ENCODE assay signal across 26 cellular contexts in genomic region chr1:94989911-94990463, GRCh38.
DNase-seq lines count a peak whose midpoint lies in the region; ATAC-seq and TF ChIP-seq lines count a peak whose summit lies in the region.
"Had no signal": no experiment of that assay in that cellular context is flagged by ENCODE, and none has a peak within 500 bp of the region (broad histone marks: within the 10 kb centered on the region; RNA-seq: fewer than 3 reads in every experiment).

No MANE protein-coding gene starts in this region.

- H4K20me1 ChIP-seq in BLaER1 = no peaks in the 10 kb centered on the region

- ATAC-seq in HG02571 (IDR thresholded peaks at IDR 0.05; ENCODE audit: unreplicated experiment) = no peak
- ATAC-seq: activated naive CD8-positive, alpha-beta T cell treated with anti-CD3 and anti-CD28 coated beads, Interleukin-2, amount 50 U/mL, for 24 hours; foreskin keratinocyte had no signal

- no peak for TF ChIP-seq CTCF in fibroblast of mammary gland (conservative IDR thresholded peaks at IDR 0.05; ENCODE audit: control insufficient read depth, insufficient read depth, low read depth, low read length)

- H3K9me3 ChIP-seq in BLaER1 (no peaks in the 10 kb centered on the region), muscle layer of colon (ENCODE audit: low read length) (no peaks in the 10 kb centered on the region)
- H3K9me3 ChIP-seq: colonic mucosa, pancreas, SK-N-SH, suprapubic skin had no signal

- H3K4me2 ChIP-seq in BLaER1 = peak overlapping the region; percentile 32
- H3K4me2 ChIP-seq: SK-N-SH had no signal

- H3K4me3 ChIP-seq in BLaER1 (no peak overlapping the region), fibroblast of mammary gland (ENCODE audit: control insufficient read depth, low read depth, low read length) (no peak overlapping the region), muscle layer of colon (ENCODE audit: low read depth in 1 of 2, low read length in 2 of 2) (no peak overlapping the region)
- H3K4me3 ChIP-seq: colonic mucosa, pancreas, skin epidermis, suprapubic skin had no signal

- H3K9ac ChIP-seq in BLaER1 = no peak overlapping the region
- no peak overlapping the region for H3K9ac ChIP-seq in muscle layer of colon (ENCODE audit: low read length)
- H3K9ac ChIP-seq: SK-N-SH had no signal

- H3K27ac ChIP-seq in BLaER1 (no peak overlapping the region; the same call in 1 of the 2 replicates), muscle layer of colon (ENCODE audit: low read depth, low read length) (peak overlapping the region; percentile 0)
- H3K27ac ChIP-seq: C4-2B, colonic mucosa, foreskin keratinocyte, RWPE1, skin epidermis, suprapubic skin had no signal

- H3K4me1 ChIP-seq in BLaER1 (peaks cover 27% of the 10 kb centered on the region), muscle layer of colon (ENCODE audit: insufficient read depth, low read length) (no peaks in the 10 kb centered on the region)
- H3K4me1 ChIP-seq: colonic mucosa had no signal

- DNase-seq in fibroblast of mammary gland (ENCODE audit: low read depth) (peak; percentile 73), NCI-H510A (lab: John Stamatoyannopoulos, UW) (no peak), NCI-H2196 treated with DMSO at 0.1 percent for 48 hours (lab: John Stamatoyannopoulos, UW; ENCODE audit: unreplicated experiment) (no peak), NCI-H2029 treated with DMSO at 0.1 percent for 48 hours (lab: John Stamatoyannopoulos, UW) (no peak)
- DNase-seq: activated CD4-positive, alpha-beta T cell treated with anti-CD3 and anti-CD28 coated beads for 48 hours; activated gamma-delta T cell treated with Interleukin-2 at 50 U/mL for 16 hours; activated naive CD8-positive, alpha-beta T cell treated with anti-CD3 and anti-CD28 coated beads, Interleukin-2, amount 50 U/mL, for 24 hours; activated T-cell treated with anti-CD3 and anti-CD28 coated beads, Interleukin-2, amount 50 U/mL, for 24 hours; colonic mucosa; foreskin keratinocyte; H7; Karpas-422; NCI-H146; NCI-H2171 treated with DMSO at 0.1 percent for 48 hours; nephron progenitor cell; T-helper 2 cell had no signal

- no peaks in the 10 kb centered on the region for H3K27me3 ChIP-seq in BLaER1
- no peaks in the 10 kb centered on the region for H3K27me3 ChIP-seq in muscle layer of colon (ENCODE audit: control insufficient read depth in 1 of 2, insufficient read depth in 2 of 2, low read length in 2 of 2)
- H3K27me3 ChIP-seq: colonic mucosa, foreskin keratinocyte, pancreas, suprapubic skin had no signal

- H3K36me3 ChIP-seq in BLaER1 (no peaks in the 10 kb centered on the region), muscle layer of colon (ENCODE audit: insufficient read depth, low read length) (no peaks in the 10 kb centered on the region)
- H3K36me3 ChIP-seq: colonic mucosa, pancreas, suprapubic skin had no signal

TF ChIP-seq in PFSK-1, 5 proteins besides CTCF, POLR2A, EP300 and RAD21:
- TF ChIP-seq TAF1 (IDR thresholded peaks at IDR 0.05; ENCODE audit: borderline replicate concordance, insufficient read depth, low read length) = no peak
- TF ChIP-seq FOXP2 (optimal IDR thresholded peaks at IDR 0.05; ENCODE audit: borderline replicate concordance, extremely low read depth, extremely low read length, insufficient read depth) = peak; percentile 43
- no peak for TF ChIP-seq POLR2AphosphoS5 (IDR thresholded peaks at IDR 0.05; ENCODE audit: low read depth, low read length)
- TF ChIP-seq, protein P1, sequence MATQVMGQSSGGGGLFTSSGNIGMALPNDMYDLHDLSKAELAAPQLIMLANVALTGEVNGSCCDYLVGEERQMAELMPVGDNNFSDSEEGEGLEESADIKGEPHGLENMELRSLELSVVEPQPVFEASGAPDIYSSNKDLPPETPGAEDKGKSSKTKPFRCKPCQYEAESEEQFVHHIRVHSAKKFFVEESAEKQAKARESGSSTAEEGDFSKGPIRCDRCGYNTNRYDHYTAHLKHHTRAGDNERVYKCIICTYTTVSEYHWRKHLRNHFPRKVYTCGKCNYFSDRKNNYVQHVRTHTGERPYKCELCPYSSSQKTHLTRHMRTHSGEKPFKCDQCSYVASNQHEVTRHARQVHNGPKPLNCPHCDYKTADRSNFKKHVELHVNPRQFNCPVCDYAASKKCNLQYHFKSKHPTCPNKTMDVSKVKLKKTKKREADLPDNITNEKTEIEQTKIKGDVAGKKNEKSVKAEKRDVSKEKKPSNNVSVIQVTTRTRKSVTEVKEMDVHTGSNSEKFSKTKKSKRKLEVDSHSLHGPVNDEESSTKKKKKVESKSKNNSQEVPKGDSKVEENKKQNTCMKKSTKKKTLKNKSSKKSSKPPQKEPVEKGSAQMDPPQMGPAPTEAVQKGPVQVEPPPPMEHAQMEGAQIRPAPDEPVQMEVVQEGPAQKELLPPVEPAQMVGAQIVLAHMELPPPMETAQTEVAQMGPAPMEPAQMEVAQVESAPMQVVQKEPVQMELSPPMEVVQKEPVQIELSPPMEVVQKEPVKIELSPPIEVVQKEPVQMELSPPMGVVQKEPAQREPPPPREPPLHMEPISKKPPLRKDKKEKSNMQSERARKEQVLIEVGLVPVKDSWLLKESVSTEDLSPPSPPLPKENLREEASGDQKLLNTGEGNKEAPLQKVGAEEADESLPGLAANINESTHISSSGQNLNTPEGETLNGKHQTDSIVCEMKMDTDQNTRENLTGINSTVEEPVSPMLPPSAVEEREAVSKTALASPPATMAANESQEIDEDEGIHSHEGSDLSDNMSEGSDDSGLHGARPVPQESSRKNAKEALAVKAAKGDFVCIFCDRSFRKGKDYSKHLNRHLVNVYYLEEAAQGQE (IDR thresholded peaks at IDR 0.05; ENCODE audit: insufficient read depth in 1 of 2, low read depth in 2 of 2, low read length in 2 of 2) = no peak
- TF ChIP-seq SIN3A (IDR thresholded peaks at IDR 0.05; ENCODE audit: borderline replicate concordance, insufficient read depth, low read length) = no peak
